ENCODE assay signal across 7 cellular contexts in the genomic region with DNA sequence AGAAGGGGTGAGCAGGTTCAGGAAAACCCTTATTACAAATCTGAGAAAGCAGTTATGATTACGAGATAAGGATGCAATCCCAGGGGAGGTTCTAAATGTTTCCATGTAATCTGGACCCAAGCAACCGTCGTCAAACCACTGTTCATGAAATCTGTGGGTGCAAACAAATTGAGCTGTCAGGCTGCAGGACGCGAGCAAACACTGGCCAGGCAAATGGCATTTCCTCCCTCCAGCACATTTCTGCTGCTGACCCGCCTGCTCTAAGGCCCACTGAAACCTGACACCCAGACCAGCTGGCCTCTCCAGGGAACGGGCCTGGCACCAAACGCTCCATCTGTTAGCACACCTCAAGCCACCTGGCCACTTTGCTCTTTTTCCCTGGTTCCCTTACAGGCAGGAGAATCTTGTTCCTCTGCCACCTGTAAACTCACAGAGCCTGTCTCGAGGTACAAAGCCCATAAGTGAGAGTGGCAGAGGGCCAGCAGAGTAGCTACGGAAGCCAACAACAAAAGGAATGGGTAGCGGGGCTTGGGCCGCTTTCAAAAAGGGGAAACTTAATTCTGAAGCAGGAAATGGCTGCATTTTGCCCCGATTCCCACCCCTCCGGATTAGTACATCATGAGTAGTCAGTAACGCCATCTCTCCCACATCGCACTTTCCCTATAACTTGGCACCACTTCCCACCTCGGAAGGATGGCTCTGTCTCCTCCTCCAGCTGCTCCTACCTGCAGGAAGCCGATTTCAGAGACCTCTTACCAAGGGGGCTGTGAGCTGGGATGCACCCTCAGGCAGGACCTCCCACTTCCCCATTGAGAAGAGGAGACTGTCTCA. TPM values are rescaled to one million over a fixed set of nuclear protein-coding genes. Genes with fewer than 3 reads are reported as not detected.
DNase-seq lines count a peak whose midpoint lies in the region; ATAC-seq and TF ChIP-seq lines count a peak whose summit lies in the region.

No MANE protein-coding gene starts in this region.

- no peaks in the 10 kb centered on the region for H3K9me2 ChIP-seq in HCT116 (ENCODE audit: insufficient read depth)

- peaks cover 36 to 46% of the 10 kb centered on the region in 2 experiments for H3K4me1 ChIP-seq in HCT116 (ENCODE audit: control insufficient read depth in 1 of 2, insufficient read depth in 2 of 2, low read length in 2 of 2)

- H3K27me3 Mint-ChIP-seq in chondrocyte (ENCODE audit: low read depth) (no peaks in the 10 kb centered on the region), memory B cell (peaks cover 21% of the 10 kb centered on the region)
- H3K27me3 Mint-ChIP-seq in activated naive CD4-positive, alpha-beta T cell treated with anti-CD3 and anti-CD28 coated beads for 36 hours (ENCODE audit: low read depth) = no peaks in the 10 kb centered on the region

- no peak for TF ChIP-seq POLR2A in HCT116 (IDR thresholded peaks at IDR 0.05; ENCODE audit: borderline replicate concordance, extremely low read depth, insufficient read depth, insufficient read length)

- H3K36me3 Mint-ChIP-seq in chondrocyte (ENCODE audit: low read depth) (peaks cover 1% of the 10 kb centered on the region), memory B cell (no peaks in the 10 kb centered on the region)
- H3K36me3 Mint-ChIP-seq in activated naive CD4-positive, alpha-beta T cell treated with anti-CD3 and anti-CD28 coated beads for 36 hours (ENCODE audit: low read depth) = no peaks in the 10 kb centered on the region

- no peaks in the 10 kb centered on the region for H3K27me3 ChIP-seq in HCT116 (ENCODE audit: insufficient read depth, low read length)

- no peak for TF ChIP-seq RAD21 in HCT116 (IDR thresholded peaks at IDR 0.05; ENCODE audit: low read depth)

- RAD21 ChIA-PET in HCT116 (lab: Charles Lee; ENCODE audit: low non-redundant PET in 1 of 2, low total read pairs in 2 of 2, uncharacterized antibody in 2 of 2, unreplicated experiment in 2 of 2) = no interaction called here

- H2AFZ ChIP-seq in HCT116 (ENCODE audit: low read depth, low read length, poor library complexity, severe bottlenecking) = no peak overlapping the region

- no peaks in the 10 kb centered on the region for H3K36me3 ChIP-seq in HCT116 (ENCODE audit: control insufficient read depth in 1 of 2, insufficient read depth in 2 of 2, low read length in 2 of 2)

- no peaks in the 10 kb centered on the region for H3K9me3 Mint-ChIP-seq in chondrocyte (ENCODE audit: low read depth)
- no peaks in the 10 kb centered on the region for H3K9me3 Mint-ChIP-seq in memory B cell
- H3K9me3 Mint-ChIP-seq in activated naive CD4-positive, alpha-beta T cell treated with anti-CD3 and anti-CD28 coated beads for 36 hours = no peaks in the 10 kb centered on the region

- H3K9me3 ChIP-seq in HCT116 (ENCODE audit: control insufficient read depth in 1 of 2, insufficient read depth in 1 of 2, low read depth in 1 of 2, low read length in 2 of 2) = no peaks in the 10 kb centered on the region

- CTCF ChIA-PET in HCT116 (lab: Charles Lee) = no interaction called here
- CTCF ChIA-PET in activated naive CD4-positive, alpha-beta T cell treated with anti-CD3 and anti-CD28 coated beads for 36 hours (lab: Charles Lee) = interaction anchor here (0.6 kb wide), 1 partner anchor 14 kb away, joined by 3 read pairs; no protein-coding TSS in a partner anchor

- no peaks in the 10 kb centered on the region for H3K79me2 ChIP-seq in HCT116 (ENCODE audit: insufficient read depth, low read length)

- no peak for DNase-seq in HCT116 (ENCODE audit: low read depth, low spot score)
- DNase-seq in NCI-H460 (ENCODE audit: extremely low read depth, low read depth) = peak; percentile 21
- DNase-seq in chondrocyte (ENCODE audit: low spot score) = no peak
- no peak for DNase-seq in memory B cell (ENCODE audit: low spot score in 2 of 2)
- no peak for DNase-seq in superior temporal gyrus (ENCODE audit: extremely low spot score)
- no peak for DNase-seq in activated naive CD4-positive, alpha-beta T cell treated with anti-CD3 and anti-CD28 coated beads for 36 hours

- TF ChIP-seq CTCF in HCT116 (IDR thresholded peaks at IDR 0.05 in 2 of 3, conservative IDR thresholded peaks at IDR 0.05 in 1 of 3; ENCODE audit: borderline replicate concordance in 1 of 3, insufficient read depth in 1 of 3, low read depth in 2 of 3, low read length in 2 of 3) = no peak
- TF ChIP-seq CTCF in chondrocyte (IDR thresholded peaks at IDR 0.05) = no peak

- POLR2A ChIA-PET in HCT116 (lab: Charles Lee) = no interaction called here

- H3K4me3 ChIP-seq in HCT116 (replicated peaks in 1 of 2; ENCODE audit: low read depth in 1 of 2, low read length in 2 of 2) = no peak overlapping the region

- H3K27ac Mint-ChIP-seq in chondrocyte (ENCODE audit: unreplicated experiment) (peak overlapping the region; percentile 89), memory B cell (no peak overlapping the region)
- H3K27ac Mint-ChIP-seq in activated naive CD4-positive, alpha-beta T cell treated with anti-CD3 and anti-CD28 coated beads for 36 hours = no peak overlapping the region

- ATAC-seq in HCT116 = peak; percentile 33; the same call in 1 of the 2 replicates
- no peak for ATAC-seq in memory B cell (ENCODE audit: low read depth)
- ATAC-seq in GM21360 (IDR thresholded peaks at IDR 0.05; ENCODE audit: unreplicated experiment) = no peak

- peak overlapping the region; percentile 24 for H3K4me2 ChIP-seq in HCT116 (ENCODE audit: low read length)

- peak overlapping the region; percentile 8 for H3K4me3 Mint-ChIP-seq in chondrocyte (ENCODE audit: unreplicated experiment)
- H3K4me3 Mint-ChIP-seq in memory B cell = peak overlapping the region; percentile 25
- H3K4me3 Mint-ChIP-seq in activated naive CD4-positive, alpha-beta T cell treated with anti-CD3 and anti-CD28 coated beads for 36 hours = no peak overlapping the region

- no peak overlapping the region for H3K27ac ChIP-seq in HCT116 (ENCODE audit: low read depth, low read length)

- no TSS peak for BruUV-seq in HCT116 (replicated peaks; lab: Mats Ljungman, UMichigan)

- no peaks in the 10 kb centered on the region for H4K20me1 ChIP-seq in HCT116 (ENCODE audit: insufficient read depth)

- intact Hi-C loops in HCT116 (cut with micrococcal nuclease) = loop anchor here (10.0 kb wide), 1 partner anchor 85 kb away; no protein-coding TSS in a partner anchor
- intact Hi-C loops in activated naive CD4-positive, alpha-beta T cell treated with anti-CD3 and anti-CD28 coated beads for 36 hours (cut with micrococcal nuclease) = no loop called here

- H3K4me1 Mint-ChIP-seq in chondrocyte (ENCODE audit: low read depth) (peaks cover 72% of the 10 kb centered on the region), memory B cell (peaks cover 15% of the 10 kb centered on the region)
- H3K4me1 Mint-ChIP-seq in activated naive CD4-positive, alpha-beta T cell treated with anti-CD3 and anti-CD28 coated beads for 36 hours (ENCODE audit: low read depth) = peaks cover 18% of the 10 kb centered on the region

- H3K9ac ChIP-seq in HCT116 (ENCODE audit: low read length) = no peak overlapping the region

TF ChIP-seq in HCT116, 20 proteins besides CTCF, POLR2A, EP300 and RAD21:
- TF ChIP-seq, protein P1, sequence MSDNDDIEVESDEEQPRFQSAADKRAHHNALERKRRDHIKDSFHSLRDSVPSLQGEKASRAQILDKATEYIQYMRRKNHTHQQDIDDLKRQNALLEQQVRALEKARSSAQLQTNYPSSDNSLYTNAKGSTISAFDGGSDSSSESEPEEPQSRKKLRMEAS (IDR thresholded peaks at IDR 0.05) = peak; percentile 40; the same call in 1 of the 2 replicates
- TF ChIP-seq FOSL1 (IDR thresholded peaks at IDR 0.05; ENCODE audit: low read depth) (no peak), SRF (IDR thresholded peaks at IDR 0.05; ENCODE audit: low read depth) (no peak), ZFX (IDR thresholded peaks at IDR 0.05) (no peak)

RNA-seq across cellular contexts. Expression of gene CRACDL, which starts 26.4 kb away (rescaled TPM):
- total RNA-seq in HCT116 (2021; ENCODE audit: unreplicated experiment) (1.1 TPM), chondrocyte (17.0 to 50.4 TPM (median 19.9 TPM) in 3 replicates)
- polyA plus RNA-seq in HCT116 (2012) = 0.56 and 0.72 TPM in 2 replicates
- 0.09 and 0.22 TPM in 2 replicates for total RNA-seq in NCI-H460 (2014; rRNA removed; shearing (Covaris generic))
- 0.11 TPM in 1 of 2 replicates, not detected in the other for polyA plus RNA-seq in NCI-H460 (2014; cell fraction: nucleus; rRNA removed)
- under 1 TPM; 0.14 to 0.35 TPM for total RNA-seq in activated naive CD4-positive, alpha-beta T cell treated with anti-CD3 and anti-CD28 coated beads for 36 hours
